In genomic region chr16:21048091-21048912, GRCh38 we compare ENCODE assay signal across 8 cellular contexts.
A peak's percentile ranks its signal among the peaks of the same experiment; 100 is the strongest.
DNase-seq lines count a peak whose midpoint lies in the region; ATAC-seq, FAIRE-seq and TF ChIP-seq lines count a peak whose summit lies in the region.
"Not testable (repeated sequence)": the region's sequence is repeated elsewhere in the genome, so short reads cannot be mapped to it uniquely, and the experiment has no call there.

No MANE protein-coding gene starts in this region.

- not testable (repeated sequence) for TF ChIP-seq CTCF in BE2C (IDR thresholded peaks at IDR 0.05; ENCODE audit: low read depth, low read length); DND-41 (IDR thresholded peaks at IDR 0.05; ENCODE audit: borderline replicate concordance, extremely low read depth, low read length, poor library complexity, severe bottlenecking); WERI-Rb-1 (IDR thresholded peaks at IDR 0.05; ENCODE audit: low read depth, low read length); endodermal cell (conservative IDR thresholded peaks at IDR 0.05); HepG2 (CRISPR knock-in tag; IDR thresholded peaks at IDR 0.05); osteocyte (IDR thresholded peaks at IDR 0.05)

- peak; percentile 17 for DNase-seq in BE2C
- DNase-seq in DND-41: peak; percentile 4
- DNase-seq in HEK293T (ENCODE audit: extremely low spot score); HepG2 (ENCODE audit: low spot score); osteocyte (ENCODE audit: extremely low spot score, unreplicated experiment): not testable (repeated sequence)
- DNase-seq in NCI-H82 (lab: John Stamatoyannopoulos, UW): peak; percentile 34
- DNase-seq in WERI-Rb-1: peak; percentile 24
- peak; percentile 63 for DNase-seq in endodermal cell

- intact Hi-C loops in HepG2 (cut with micrococcal nuclease; ENCODE audit: unreplicated experiment): not testable (repeated sequence)

- not testable (repeated sequence) for H3K9me3 ChIP-seq in BE2C; DND-41 (ENCODE audit: insufficient read depth, low read length, severe bottlenecking); WERI-Rb-1 (ENCODE audit: severe bottlenecking); endodermal cell (ENCODE audit: control insufficient read depth, low read length); HepG2 (ENCODE audit: low read length)

- not testable (repeated sequence) for H2AFZ ChIP-seq in DND-41 (ENCODE audit: low read depth, low read length); HepG2 (ENCODE audit: low read length)

- H3K27ac ChIP-seq in DND-41 (ENCODE audit: low read length); WERI-Rb-1; endodermal cell (ENCODE audit: low read depth, low read length); HepG2 (ENCODE audit: extremely low read length, insufficient read depth, low read length): not testable (repeated sequence)

- not testable (repeated sequence) for H3K4me1 Mint-ChIP-seq in endodermal cell; osteocyte (ENCODE audit: unreplicated experiment)

- not testable (repeated sequence) for H3K4me1 ChIP-seq in BE2C; DND-41 (ENCODE audit: insufficient read depth, low read length); endodermal cell (ENCODE audit: control insufficient read depth, insufficient read depth, low read length); HepG2 (ENCODE audit: insufficient read depth, low read length)

- H3K4me3 Mint-ChIP-seq in endodermal cell (peak overlapping the region; percentile 34), osteocyte (ENCODE audit: unreplicated experiment) (peak overlapping the region; percentile 18)

- not testable (repeated sequence) for TF ChIP-seq EP300 in HepG2 (IDR thresholded peaks at IDR 0.05; ENCODE audit: low read depth in 2 of 2, low read length in 2 of 2); HepG2 (CRISPR knock-in tag; IDR thresholded peaks at IDR 0.05; ENCODE audit: borderline replicate concordance)

- peak overlapping the region; percentile 76 for H3K27ac Mint-ChIP-seq in endodermal cell
- not testable (repeated sequence) for H3K27ac Mint-ChIP-seq in osteocyte (ENCODE audit: unreplicated experiment)

- not testable (repeated sequence) for H4K20me1 ChIP-seq in DND-41 (ENCODE audit: insufficient read depth, low read length); HepG2 (ENCODE audit: insufficient read depth, low read length)

- H3K36me3 ChIP-seq in BE2C; DND-41 (ENCODE audit: insufficient read depth, low read length); WERI-Rb-1; endodermal cell (ENCODE audit: control insufficient read depth, insufficient read depth, low read length); HepG2 (replicated peaks in 1 of 2; ENCODE audit: control insufficient read depth in 1 of 2, insufficient read depth in 2 of 2, low read length in 2 of 2): not testable (repeated sequence)

- CTCF ChIA-PET in HEK293T (lab: Yijun Ruan, JAX); HepG2 (lab: Yijun Ruan, JAX; ENCODE audit: low intra/inter-chr PET ratio, low total read pairs): not testable (repeated sequence)

- H3K79me2 ChIP-seq in DND-41 (ENCODE audit: insufficient read depth, low read length); HepG2 (ENCODE audit: insufficient read depth, low read length): not testable (repeated sequence)

- H3K9me3 Mint-ChIP-seq in endodermal cell: peaks cover 16% of the 10 kb centered on the region
- not testable (repeated sequence) for H3K9me3 Mint-ChIP-seq in osteocyte (ENCODE audit: unreplicated experiment)

- not testable (repeated sequence) for TF ChIP-seq RAD21 in HepG2 (CRISPR knock-in tag; IDR thresholded peaks at IDR 0.05)

- ATAC-seq in DND-41 (ENCODE audit: insufficient read depth, low read depth); HepG2: not testable (repeated sequence)

- not testable (repeated sequence) for BruUV-seq in HepG2 (replicated peaks; lab: Mats Ljungman, UMichigan)

- FAIRE-seq in HepG2 (lab: Jason Lieb, UNC): not testable (repeated sequence)

- POLR2A ChIA-PET in HEK293T (lab: Yijun Ruan, JAX); HepG2 (lab: Yijun Ruan, JAX): not testable (repeated sequence)

- H3K36me3 Mint-ChIP-seq in endodermal cell (ENCODE audit: low read depth); osteocyte (ENCODE audit: unreplicated experiment): not testable (repeated sequence)

- H3K27me3 Mint-ChIP-seq in endodermal cell (ENCODE audit: insufficient read depth); osteocyte (ENCODE audit: unreplicated experiment): not testable (repeated sequence)

- in situ Hi-C loops in HepG2 (cut with HindIII; ENCODE audit: extremely low pct_ligation_motif_present, low pct_unique_long_range_greater_than_20kb): not testable (repeated sequence)

- H3K27me3 ChIP-seq in BE2C; DND-41 (ENCODE audit: insufficient read depth, low read length, poor library complexity); WERI-Rb-1 (ENCODE audit: insufficient read depth, low read depth, severe bottlenecking); endodermal cell (ENCODE audit: control insufficient read depth, insufficient read depth, low read length, poor library complexity, severe bottlenecking): not testable (repeated sequence)
- peaks cover 1 to 24% of the 10 kb centered on the region in 2 experiments; a peak in 3 of 5 replicates for H3K27me3 ChIP-seq in HepG2 (ENCODE audit: control insufficient read depth in 1 of 2, insufficient read depth in 2 of 2, low read length in 2 of 2)

- not testable (repeated sequence) for H3K9ac ChIP-seq in DND-41 (ENCODE audit: low read depth, low read length); endodermal cell (ENCODE audit: extremely low read depth, low read length, poor library complexity, severe bottlenecking); HepG2 (ENCODE audit: insufficient read depth, low read depth, low read length)

- 70 to 95% methylated on average over 8 to 31 of the region's 31 CpGs for WGBS in endodermal cell (ENCODE audit: insufficient coverage in 1 of 2, insufficient read length in 1 of 2), 2 experiments
- 28% methylated on average over 28 of the region's 31 CpGs for WGBS in HepG2 (ENCODE audit: low lambda C conversion rate)

- not testable (repeated sequence) for H3K4me3 ChIP-seq in BE2C (ENCODE audit: low read depth, low read length); DND-41 (ENCODE audit: low read depth in 1 of 2, low read length in 2 of 2); WERI-Rb-1 (ENCODE audit: low read depth, low read length); endodermal cell (ENCODE audit: low read length)
- peak overlapping the region in 2 of 3 experiments; percentile 34 to 40; a peak in 3 of 6 replicates for H3K4me3 ChIP-seq in HepG2 (replicated peaks in 1 of 3; ENCODE audit: insufficient read depth in 1 of 3, low read depth in 2 of 3, low read length in 3 of 3)

- TF ChIP-seq POLR2A in HepG2 (IDR thresholded peaks at IDR 0.05; ENCODE audit: insufficient read depth in 1 of 2, low read depth in 2 of 2, low read length in 2 of 2): not testable (repeated sequence)

- H3K4me2 ChIP-seq in DND-41 (ENCODE audit: insufficient read depth, low read length): not testable (repeated sequence)
- peak overlapping the region; percentile 57; the same call in 1 of the 2 replicates for H3K4me2 ChIP-seq in HepG2 (ENCODE audit: low read depth, low read length)

TF ChIP-seq in HEK293T, 16 proteins besides CTCF, POLR2A, EP300 and RAD21:
- TF ChIP-seq ZNF384 (IDR thresholded peaks at IDR 0.05): 0 out of 2 replicates have a peak, but pooled peaks have one; percentile 7

TF ChIP-seq in HepG2, 621 proteins besides CTCF, POLR2A, EP300 and RAD21 (continues in another document):
- peak; percentile 42 for TF ChIP-seq ZNF687 (CRISPR knock-in tag; IDR thresholded peaks at IDR 0.05)
